ENCODE assay signal across 23 cellular contexts in genomic region chr1:14183312-14183711, GRCh38.
"Had no signal": no experiment of that assay in that cellular context is flagged by ENCODE, and none has a peak within 500 bp of the region (broad histone marks: within the 10 kb centered on the region; RNA-seq: fewer than 3 reads in every experiment).

No MANE protein-coding gene starts in this region.

- H3K4me1 ChIP-seq: gastroesophageal sphincter, left lung, prostate gland, spleen had no signal

- H3K4me3 ChIP-seq: coronary artery, gastroesophageal sphincter, heart left ventricle, left lung, lung, ovary, prostate gland, spleen, suprapubic skin, tibial nerve had no signal

- H3K27me3 ChIP-seq: gastroesophageal sphincter, ovary, suprapubic skin, tibial nerve had no signal

- H3K27ac Mint-ChIP-seq: activated naive CD8-positive, alpha-beta T cell treated with anti-CD3 and anti-CD28 coated beads, Interleukin-2, amount 10 ng/mL, durations not matched to agents 7 days and 5 days; activated T-helper 2 cell treated with anti-CD3 and anti-CD28 coated beads, Interferon-gamma antibody, Interleukin-2, Interleukin-4, amounts not matched to agents 10 μg/mL and 5 μg/mL and 100 μg/mL, durations not matched to agents 14 hours and 24 hours and 36 hours; naive thymus-derived CD4-positive, alpha-beta T cell; stimulated activated naive CD8-positive, alpha-beta T cell treated with anti-CD3 and anti-CD28 coated beads, Interleukin-15, Interleukin-2, amounts not matched to agents 100 ng/mL and 50 ng/mL, for 24 hours had no signal

- H3K9me3 Mint-ChIP-seq: activated T-cell treated with anti-CD3 and anti-CD28 coated beads, Interleukin-2, amount 50 U/mL, for 4 hours; activated T-helper 2 cell treated with anti-CD3 and anti-CD28 coated beads, Interferon-gamma antibody, Interleukin-2, Interleukin-4, amounts not matched to agents 10 μg/mL and 5 μg/mL and 100 μg/mL, durations not matched to agents 14 hours and 24 hours and 36 hours had no signal

- H3K27ac ChIP-seq: coronary artery, epithelial cell of prostate, gastroesophageal sphincter, heart left ventricle, left lung, neutrophil, ovary, prostate gland, spleen, suprapubic skin, tibial nerve had no signal

- H3K36me3 Mint-ChIP-seq: naive thymus-derived CD4-positive, alpha-beta T cell had no signal

- DNase-seq: activated naive CD4-positive, alpha-beta T cell treated with Interleukin-2 at 50 U/mL for 16 hours; activated naive CD8-positive, alpha-beta T cell treated with anti-CD3 and anti-CD28 coated beads, Interleukin-2, amount 10 ng/mL, durations not matched to agents 7 days and 5 days; activated T-cell treated with anti-CD3 and anti-CD28 coated beads, Interleukin-2, amount 50 U/mL, for 4 hours; amniotic stem cell; cerebellar nuclear complex; heart left ventricle; kidney glomerular epithelial cell; left lung; naive thymus-derived CD4-positive, alpha-beta T cell; ovary; spleen; stimulated activated CD4-positive, alpha-beta T cell treated with anti-CD3 and anti-CD28 coated beads, Interleukin-4, amount 100 ng/mL, for 4 hours; T-helper 9 cell had no signal

- ATAC-seq: activated T-cell treated with anti-CD3 and anti-CD28 coated beads, Interleukin-2, amount 50 U/mL, for 4 hours; gastroesophageal sphincter; heart left ventricle; left lung; naive thymus-derived CD4-positive, alpha-beta T cell had no signal

- H3K9me3 ChIP-seq: gastroesophageal sphincter, heart left ventricle, left lung, neutrophil, ovary, prostate gland, spleen, suprapubic skin, tibial nerve had no signal

- H3K36me3 ChIP-seq: gastroesophageal sphincter, heart left ventricle, left lung, neutrophil, ovary, prostate gland, spleen, suprapubic skin, tibial nerve had no signal

- H3K4me3 Mint-ChIP-seq: activated naive CD8-positive, alpha-beta T cell treated with anti-CD3 and anti-CD28 coated beads, Interleukin-2, amount 10 ng/mL, durations not matched to agents 7 days and 5 days; activated T-cell treated with anti-CD3 and anti-CD28 coated beads, Interleukin-2, amount 50 U/mL, for 4 hours; stimulated activated naive CD8-positive, alpha-beta T cell treated with anti-CD3 and anti-CD28 coated beads, Interleukin-15, Interleukin-2, amounts not matched to agents 100 ng/mL and 50 ng/mL, for 24 hours had no signal
